8 cellular contexts compared by ENCODE assay signal in the genomic region with DNA sequence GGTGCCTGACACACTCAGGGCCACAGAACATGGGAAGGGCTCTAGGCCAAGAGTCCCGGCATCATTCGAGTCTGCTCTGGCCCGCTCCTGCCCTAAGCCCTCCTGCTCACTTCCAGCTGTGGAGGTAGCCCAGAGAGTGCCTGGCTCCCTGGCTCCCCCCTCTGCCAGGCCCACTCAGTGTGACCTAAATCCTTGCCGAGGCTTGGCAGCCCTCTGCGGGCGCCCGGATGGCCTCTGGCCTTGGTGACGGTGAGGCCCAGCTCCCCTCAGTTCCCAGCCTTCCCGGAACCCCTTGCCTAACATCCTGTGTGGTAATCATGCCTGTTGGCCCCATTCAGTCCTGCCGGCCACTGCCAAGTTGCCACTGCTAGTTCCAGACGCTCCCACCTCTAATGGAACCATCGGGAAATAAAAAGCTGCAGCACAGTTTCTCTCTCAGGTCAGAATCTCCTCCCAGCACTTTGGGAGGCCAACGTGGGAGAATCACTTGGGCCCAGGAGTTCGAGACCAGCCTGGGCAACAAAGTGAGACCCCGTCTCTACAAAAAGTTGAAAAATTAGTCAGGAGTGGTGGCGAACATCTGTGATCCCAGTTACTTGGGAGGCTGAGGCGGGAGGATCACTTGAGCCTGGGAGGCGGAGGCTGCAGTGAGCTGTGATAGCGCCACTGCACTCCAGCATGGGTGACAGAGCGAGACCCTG. TPM values are rescaled to one million over a fixed set of nuclear protein-coding genes. Genes with fewer than 3 reads are reported as not detected.
DNase-seq lines count a peak whose midpoint lies in the region; ATAC-seq and TF ChIP-seq lines count a peak whose summit lies in the region.

No MANE protein-coding gene starts in this region.

- H3K36me3 Mint-ChIP-seq in central memory CD8-positive, alpha-beta T cell (ENCODE audit: insufficient read depth): peaks cover 2% of the 10 kb centered on the region

- H3K27me3 Mint-ChIP-seq in central memory CD8-positive, alpha-beta T cell: no peaks in the 10 kb centered on the region

- H3K27ac ChIP-seq in thoracic aorta: peak overlapping the region; percentile 92 to 98

- H3K9me3 ChIP-seq in thoracic aorta: no peaks in the 10 kb centered on the region

- H3K36me3 ChIP-seq in thoracic aorta: no peaks in the 10 kb centered on the region

- no peak for ATAC-seq in central memory CD8-positive, alpha-beta T cell (replicated peaks; ENCODE audit: extremely low read depth, poor library complexity, severe bottlenecking)
- peak; percentile 37 for ATAC-seq in thoracic aorta (ENCODE audit: insufficient number of reproducible peaks, low FRiP score, low read depth)

- H3K27me3 ChIP-seq in thoracic aorta (replicated peaks; ENCODE audit: insufficient read depth): no peaks in the 10 kb centered on the region

- no peak for TF ChIP-seq CTCF in thoracic aorta (IDR thresholded peaks at IDR 0.05)

- H3K9me3 Mint-ChIP-seq in central memory CD8-positive, alpha-beta T cell: no peaks in the 10 kb centered on the region

- H3K27ac Mint-ChIP-seq in central memory CD8-positive, alpha-beta T cell (ENCODE audit: low read depth): peak overlapping the region; percentile 98

- H3K4me1 ChIP-seq in thoracic aorta (ENCODE audit: control insufficient read depth in 1 of 2, low read depth in 2 of 2): peaks cover 23 to 53% of the 10 kb centered on the region in 2 donors

- peak overlapping the region; percentile 98 for H3K4me3 Mint-ChIP-seq in central memory CD8-positive, alpha-beta T cell

- peak; percentile 19 to 22 for DNase-seq in SHP77 (lab: John Stamatoyannopoulos, UW)
- no peak for DNase-seq in SHP77 treated with DMSO at 0.1 percent for 48 hours (lab: John Stamatoyannopoulos, UW)
- no peak for DNase-seq in central memory CD8-positive, alpha-beta T cell (ENCODE audit: low spot score in 2 of 2)
- DNase-seq in medulla oblongata (ENCODE audit: extremely low spot score): peak; percentile 68
- peak; percentile 81 for DNase-seq in thoracic aorta (ENCODE audit: low spot score)
- no peak for DNase-seq in COLO829 (ENCODE audit: low spot score)
- no peak for DNase-seq in activated CD8-positive, alpha-beta memory T cell treated with anti-CD3 and anti-CD28 coated beads, Interleukin-2, amount 50 U/mL, for 48 hours
- no peak for DNase-seq in RKO (ENCODE audit: low spot score)

- H3K4me3 ChIP-seq in thoracic aorta: no peak overlapping the region

- H3K4me1 Mint-ChIP-seq in central memory CD8-positive, alpha-beta T cell: peaks cover 19% of the 10 kb centered on the region

RNA-seq across cellular contexts. Expression of gene H6PD, which starts 1.2 kb away (rescaled TPM):
- 10 to 100 TPM; 57.8 to 80.6 TPM for total RNA-seq in thoracic aorta

RNA-seq across cellular contexts. Expression of gene SPSB1, which starts 59.3 kb away (rescaled TPM):
- 100 to 1,000 TPM; 107 to 171 TPM for total RNA-seq in thoracic aorta

Comparison
In these comparisons a context has a peak if more than half of its experiments do, and no peak if none do; other contexts are left out.
1. DNase-seq: peak in SHP77 (2 of 2), medulla oblongata (single experiment) and thoracic aorta (single experiment); none in SHP77 treated with DMSO at 0.1 percent for 48 hours (single experiment), central memory CD8-positive, alpha-beta T cell (0 of 2), COLO829 (single experiment), activated CD8-positive, alpha-beta memory T cell treated with anti-CD3 and anti-CD28 coated beads, Interleukin-2, amount 50 U/mL, for 48 hours (single experiment) and RKO (single experiment).